Comparison of ENCODE assay signal across 12 cellular contexts in genomic region chr7:26860361-26860760, GRCh38. TPM values are rescaled to one million over a fixed set of nuclear protein-coding genes. Genes with fewer than 3 reads are reported as not detected.
DNase-seq lines count a peak whose midpoint lies in the region; ATAC-seq and TF ChIP-seq lines count a peak whose summit lies in the region.
"Had no signal": no experiment of that assay in that cellular context is flagged by ENCODE, and none has a peak within 500 bp of the region (broad histone marks: within the 10 kb centered on the region; RNA-seq: fewer than 3 reads in every experiment).

No MANE protein-coding gene starts in this region.

- peaks cover 42% of the 10 kb centered on the region for H3K4me1 ChIP-seq in OCI-LY1 (ENCODE audit: insufficient read depth, low read length, severe bottlenecking)
- H3K4me1 ChIP-seq: right atrium auricular region had no signal

- no peaks in the 10 kb centered on the region for H3K27me3 ChIP-seq in OCI-LY1 (ENCODE audit: insufficient read depth, low read length)

- CTCF ChIA-PET in GM10248 (lab: Yijun Ruan, JAX), result no interaction called here

- H3K4me2 ChIP-seq in OCI-LY1 (ENCODE audit: low read length), result no peak overlapping the region
- H3K4me2 ChIP-seq: BLaER1 treated with 17β-estradiol and CSF1 and Interleukin-3, amounts not matched to agents 10 nM and 100 nM had no signal

- no peaks in the 10 kb centered on the region for H3K9me3 ChIP-seq in OCI-LY1 (ENCODE audit: low read length)
- H3K9me3 ChIP-seq: lower lobe of right lung, right atrium auricular region had no signal

- TF ChIP-seq CTCF in GM10248 (IDR thresholded peaks at IDR 0.05; ENCODE audit: control extremely low read depth, extremely low read depth, low read depth, missing control alignments) (peak; percentile 7), OCI-LY1 (IDR thresholded peaks at IDR 0.05; ENCODE audit: low read length) (peak; percentile 34; the same call in 1 of the 2 replicates), fibroblast of villous mesenchyme (IDR thresholded peaks at IDR 0.05; ENCODE audit: insufficient read depth, low read depth, low read length) (no peak)

- no peak overlapping the region for H3K27ac ChIP-seq in OCI-LY1 (ENCODE audit: low read depth, low read length, poor library complexity, severe bottlenecking)
- H3K27ac ChIP-seq: BLaER1 treated with 17β-estradiol and CSF1 and Interleukin-3, amounts not matched to agents 10 nM and 100 nM; lower lobe of right lung; right atrium auricular region had no signal

- ATAC-seq in GM21619 (IDR thresholded peaks at IDR 0.05; ENCODE audit: unreplicated experiment) (no peak), HG02973 (IDR thresholded peaks at IDR 0.05; ENCODE audit: unreplicated experiment) (no peak)
- ATAC-seq: lower lobe of right lung had no signal

- no peak overlapping the region for H3K4me3 ChIP-seq in OCI-LY1 (ENCODE audit: low read depth, low read length, poor library complexity, severe bottlenecking)
- no peak overlapping the region for H3K4me3 ChIP-seq in fibroblast of villous mesenchyme (ENCODE audit: low read depth, low read length)
- H3K4me3 ChIP-seq: BLaER1 treated with 17β-estradiol and CSF1 and Interleukin-3, amounts not matched to agents 10 nM and 100 nM; lower lobe of right lung; right atrium auricular region had no signal

- H3K36me3 ChIP-seq in OCI-LY1 (ENCODE audit: insufficient read depth, low read length), result no peaks in the 10 kb centered on the region
- H3K36me3 ChIP-seq: lower lobe of right lung, right atrium auricular region had no signal

- no peak overlapping the region for H2AFZ ChIP-seq in OCI-LY1 (ENCODE audit: low read length)

- DNase-seq in A172 (ENCODE audit: low spot score) (peak; percentile 59), GM10248 (ENCODE audit: extremely low spot score) (no peak), fibroblast of villous mesenchyme (ENCODE audit: low read depth) (peak; percentile 14), activated gamma-delta T cell (lab: John Stamatoyannopoulos, UW) (no peak)
- no peak for DNase-seq in NK-92 treated with Interleukin-12 subunit alpha and Interleukin-12 subunit beta, amount 100 ng/mL, for 24 hours (lab: John Stamatoyannopoulos, UW)
- DNase-seq: lower lobe of right lung, NCI-H187 treated with DMSO at 0.1 percent for 48 hours had no signal

- POLR2A ChIA-PET in GM10248 (lab: Yijun Ruan, JAX), result no interaction called here

- no peak overlapping the region for H3K9ac ChIP-seq in OCI-LY1 (ENCODE audit: low read length)
- H3K9ac ChIP-seq: BLaER1 treated with 17β-estradiol and CSF1 and Interleukin-3, amounts not matched to agents 10 nM and 100 nM had no signal

- no peaks in the 10 kb centered on the region for H4K20me1 ChIP-seq in OCI-LY1 (ENCODE audit: insufficient read depth, low read length)
- H4K20me1 ChIP-seq: BLaER1 treated with 17β-estradiol and CSF1 and Interleukin-3, amounts not matched to agents 10 nM and 100 nM had no signal

- no peaks in the 10 kb centered on the region; the same call in 1 of the 2 replicates for H3K79me2 ChIP-seq in OCI-LY1 (ENCODE audit: insufficient read depth, low read length)

- H3F3A ChIP-seq in OCI-LY1 (ENCODE audit: insufficient read depth, low read length), result no peaks in the 10 kb centered on the region

- H3K9me2 ChIP-seq in OCI-LY1 (ENCODE audit: low read depth, low read length), result no peaks in the 10 kb centered on the region

RNA-seq across cellular contexts. Expression of gene SKAP2, which starts 4.0 kb away (rescaled TPM):
- 33.7 and 36.4 TPM in 2 replicates for total RNA-seq in A172 (2014; rRNA removed; shearing (Covaris generic))
- 6.8 and 10.4 TPM in 2 replicates for total RNA-seq in fibroblast of villous mesenchyme

Comparison
In these comparisons a context has a peak if more than half of its experiments do, and no peak if none do; other contexts are left out.
1. DNase-seq: peak in A172 (single experiment) and fibroblast of villous mesenchyme (single experiment); none in GM10248 (single experiment), activated gamma-delta T cell (single experiment) and NK-92 treated with Interleukin-12 subunit alpha and Interleukin-12 subunit beta, amount 100 ng/mL, for 24 hours (single experiment).